ENCODE assay signal across 8 cellular contexts in the genomic region with DNA sequence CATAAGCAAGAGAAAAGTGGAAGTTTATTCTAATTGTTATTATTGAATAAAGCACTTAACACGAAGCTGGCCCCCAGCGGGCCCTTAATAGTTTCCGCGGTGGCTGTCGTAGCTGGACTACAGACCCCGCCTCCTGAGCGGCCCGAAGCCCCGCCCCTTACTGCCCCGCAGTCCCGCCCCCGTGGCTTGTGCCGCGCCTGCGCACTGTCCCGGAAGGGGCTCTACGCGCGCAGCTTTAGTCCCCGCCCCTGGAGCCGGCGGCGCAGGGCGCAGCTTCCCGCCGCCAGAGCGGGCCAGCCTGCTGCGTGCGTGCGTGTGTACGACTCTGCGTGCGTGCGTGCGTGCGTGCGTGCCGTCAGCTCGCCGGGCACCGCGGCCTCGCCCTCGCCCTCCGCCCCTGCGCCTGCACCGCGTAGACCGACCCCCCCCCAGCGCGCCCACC. TPM values are rescaled to one million over a fixed set of nuclear protein-coding genes. Genes with fewer than 3 reads are reported as not detected.
DNase-seq lines count a peak whose midpoint lies in the region; ATAC-seq and TF ChIP-seq lines count a peak whose summit lies in the region.

Gene VAPB, plus strand, starts transcription at position 348 of the 442 bp plus-strand sequence. CDS start 231 bp downstream, outside the sequence.

- H3K27me3 Mint-ChIP-seq in activated CD4-positive, alpha-beta T cell treated with anti-CD3 and anti-CD28 coated beads, Interleukin-2, amount 10 ng/mL, durations not matched to agents 24 days and 14 days, result peaks cover 12% of the 10 kb centered on the region

- H4K20me1 ChIP-seq in BLaER1, result peaks cover 46% of the 10 kb centered on the region

- H3K4me1 Mint-ChIP-seq in activated CD4-positive, alpha-beta T cell treated with anti-CD3 and anti-CD28 coated beads, Interleukin-2, amount 10 ng/mL, durations not matched to agents 24 days and 14 days, result peaks cover 30% of the 10 kb centered on the region

- peak within 1 kb of the TSS; percentile 89 for H3K4me3 Mint-ChIP-seq in activated CD4-positive, alpha-beta T cell treated with anti-CD3 and anti-CD28 coated beads, Interleukin-2, amount 10 ng/mL, durations not matched to agents 24 days and 14 days

- H3K9me3 Mint-ChIP-seq in activated CD4-positive, alpha-beta T cell treated with anti-CD3 and anti-CD28 coated beads, Interleukin-2, amount 10 ng/mL, durations not matched to agents 24 days and 14 days, result no peaks in the 10 kb centered on the region

- H3K4me3 ChIP-seq in BLaER1 (peak within 1 kb of the TSS; percentile 93), colonic mucosa (peak within 1 kb of the TSS; percentile 88)

- peak within 1 kb of the TSS; percentile 93 for H3K27ac Mint-ChIP-seq in activated CD4-positive, alpha-beta T cell treated with anti-CD3 and anti-CD28 coated beads, Interleukin-2, amount 10 ng/mL, durations not matched to agents 24 days and 14 days

- intact Hi-C loops in activated CD4-positive, alpha-beta T cell treated with anti-CD3 and anti-CD28 coated beads, Interleukin-2, amount 10 ng/mL, durations not matched to agents 24 days and 14 days (cut with micrococcal nuclease), result loop anchor here (1.0 to 5.0 kb wide), 5 partner anchors 20 to 997 kb away; partner anchors contain the start of genes RAB22A, RBM38 and STX16
- intact Hi-C loops in colonic mucosa (cut with DNase I), result loop anchor here (2.0 kb wide), 1 partner anchor 78 kb away; no protein-coding TSS in a partner anchor

- peaks cover 22% of the 10 kb centered on the region for H3K4me1 ChIP-seq in BLaER1
- peaks cover 21% of the 10 kb centered on the region for H3K4me1 ChIP-seq in colonic mucosa

- H3K36me3 Mint-ChIP-seq in activated CD4-positive, alpha-beta T cell treated with anti-CD3 and anti-CD28 coated beads, Interleukin-2, amount 10 ng/mL, durations not matched to agents 24 days and 14 days (ENCODE audit: low read depth), result peaks cover 27% of the 10 kb centered on the region

- H3K9ac ChIP-seq in BLaER1 (peak within 1 kb of the TSS; percentile 97), colonic mucosa (ENCODE audit: low read depth in 2 of 2, low read length in 2 of 2) (peak within 1 kb of the TSS; percentile 72 to 93)

- peak; percentile 98 for ATAC-seq in GM19324 (IDR thresholded peaks at IDR 0.05; ENCODE audit: low FRiP score, unreplicated experiment)
- ATAC-seq in HG03460 (IDR thresholded peaks at IDR 0.05; ENCODE audit: unreplicated experiment), result peak; percentile 98

- H3K27ac ChIP-seq in BLaER1 (peak within 1 kb of the TSS; percentile 95), colonic mucosa (peak within 1 kb of the TSS; percentile 83)

- H3K27me3 ChIP-seq in BLaER1 (no peaks in the 10 kb centered on the region), colonic mucosa (no peaks in the 10 kb centered on the region)

- no peak for TF ChIP-seq CTCF in colonic mucosa (IDR thresholded peaks at IDR 0.05)

- H3K36me3 ChIP-seq in BLaER1, result peaks cover 37% of the 10 kb centered on the region
- H3K36me3 ChIP-seq in colonic mucosa, result no peaks in the 10 kb centered on the region

- H3K4me2 ChIP-seq in BLaER1, result peak within 1 kb of the TSS; percentile 90

- H3K9me3 ChIP-seq in BLaER1 (no peaks in the 10 kb centered on the region; the same call in 1 of the 2 replicates), colonic mucosa (no peaks in the 10 kb centered on the region)

- DNase-seq in NCI-H526 treated with DMSO at 0.1 percent for 48 hours (lab: John Stamatoyannopoulos, UW) (peak; percentile 86), colonic mucosa (peak; percentile 95), left kidney (ENCODE audit: low read depth, low spot score) (peak; percentile 98)
- peak; percentile 99 for DNase-seq in activated CD4-positive, alpha-beta T cell treated with anti-CD3 and anti-CD28 coated beads, Interleukin-2, amount 10 ng/mL, durations not matched to agents 24 days and 14 days
- DNase-seq in stimulated activated CD4-positive, alpha-beta T cell treated with anti-CD3 and anti-CD28 coated beads, Interleukin-1b, Interleukin-23, amount 100 ng/mL, for 48 hours, result peak; percentile 96

RNA-seq across cellular contexts. Expression of gene VAPB, which starts in this region (rescaled TPM):
- total RNA-seq in activated CD4-positive, alpha-beta T cell treated with anti-CD3 and anti-CD28 coated beads, Interleukin-2, amount 10 ng/mL, durations not matched to agents 24 days and 14 days, result 35.0 and 36.5 TPM in 2 replicates
- 10 to 100 TPM; 57.4 to 63.5 TPM for total RNA-seq in colonic mucosa

Comparison
In these comparisons a context has a peak if more than half of its experiments do, and no peak if none do; other contexts are left out.
1. Peak in every context shown above with its lines: DNase-seq, ATAC-seq, H3K4me3 ChIP-seq and H3K27ac ChIP-seq.